2 cellular contexts compared by ENCODE assay signal in the genomic region with DNA sequence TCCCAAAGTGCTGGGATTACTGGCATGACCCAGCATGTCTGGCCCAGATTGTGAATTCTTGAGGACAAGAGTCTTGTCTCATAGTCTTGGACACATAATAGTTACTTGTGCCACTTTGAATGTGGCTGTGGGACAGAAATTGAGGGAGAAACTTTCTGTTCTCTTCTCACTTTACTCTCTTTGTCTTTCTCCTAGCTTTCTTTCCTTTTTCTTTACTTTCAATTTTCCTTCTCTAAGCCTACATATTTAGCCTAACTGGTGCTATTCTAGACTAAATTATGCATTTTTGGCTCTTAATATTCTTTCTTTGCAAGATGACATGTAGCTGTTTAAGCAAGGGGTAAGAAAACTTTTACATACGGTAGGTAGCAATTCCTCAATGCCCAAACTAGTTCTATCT.
A peak's percentile ranks its signal among the peaks of the same experiment; 100 is the strongest.
TF ChIP-seq lines count a peak whose summit lies in the region.

No MANE protein-coding gene starts in this region.

TF ChIP-seq in HEK293, 187 proteins besides CTCF, POLR2A, EP300 and RAD21:
- TF ChIP-seq ZNF791 (tag by site-specific recombination; IDR thresholded peaks at IDR 0.05) (no peak), PRDM1 (tag by site-specific recombination; IDR thresholded peaks at IDR 0.05) (peak; percentile 99)

TF ChIP-seq in H1, 55 proteins besides CTCF, POLR2A, EP300 and RAD21:
- TF ChIP-seq JUND (IDR thresholded peaks at IDR 0.05; ENCODE audit: low read length) = no peak
- no peak for TF ChIP-seq TBP (IDR thresholded peaks at IDR 0.05; ENCODE audit: low read depth, low read length)
- TF ChIP-seq, protein P1, sequence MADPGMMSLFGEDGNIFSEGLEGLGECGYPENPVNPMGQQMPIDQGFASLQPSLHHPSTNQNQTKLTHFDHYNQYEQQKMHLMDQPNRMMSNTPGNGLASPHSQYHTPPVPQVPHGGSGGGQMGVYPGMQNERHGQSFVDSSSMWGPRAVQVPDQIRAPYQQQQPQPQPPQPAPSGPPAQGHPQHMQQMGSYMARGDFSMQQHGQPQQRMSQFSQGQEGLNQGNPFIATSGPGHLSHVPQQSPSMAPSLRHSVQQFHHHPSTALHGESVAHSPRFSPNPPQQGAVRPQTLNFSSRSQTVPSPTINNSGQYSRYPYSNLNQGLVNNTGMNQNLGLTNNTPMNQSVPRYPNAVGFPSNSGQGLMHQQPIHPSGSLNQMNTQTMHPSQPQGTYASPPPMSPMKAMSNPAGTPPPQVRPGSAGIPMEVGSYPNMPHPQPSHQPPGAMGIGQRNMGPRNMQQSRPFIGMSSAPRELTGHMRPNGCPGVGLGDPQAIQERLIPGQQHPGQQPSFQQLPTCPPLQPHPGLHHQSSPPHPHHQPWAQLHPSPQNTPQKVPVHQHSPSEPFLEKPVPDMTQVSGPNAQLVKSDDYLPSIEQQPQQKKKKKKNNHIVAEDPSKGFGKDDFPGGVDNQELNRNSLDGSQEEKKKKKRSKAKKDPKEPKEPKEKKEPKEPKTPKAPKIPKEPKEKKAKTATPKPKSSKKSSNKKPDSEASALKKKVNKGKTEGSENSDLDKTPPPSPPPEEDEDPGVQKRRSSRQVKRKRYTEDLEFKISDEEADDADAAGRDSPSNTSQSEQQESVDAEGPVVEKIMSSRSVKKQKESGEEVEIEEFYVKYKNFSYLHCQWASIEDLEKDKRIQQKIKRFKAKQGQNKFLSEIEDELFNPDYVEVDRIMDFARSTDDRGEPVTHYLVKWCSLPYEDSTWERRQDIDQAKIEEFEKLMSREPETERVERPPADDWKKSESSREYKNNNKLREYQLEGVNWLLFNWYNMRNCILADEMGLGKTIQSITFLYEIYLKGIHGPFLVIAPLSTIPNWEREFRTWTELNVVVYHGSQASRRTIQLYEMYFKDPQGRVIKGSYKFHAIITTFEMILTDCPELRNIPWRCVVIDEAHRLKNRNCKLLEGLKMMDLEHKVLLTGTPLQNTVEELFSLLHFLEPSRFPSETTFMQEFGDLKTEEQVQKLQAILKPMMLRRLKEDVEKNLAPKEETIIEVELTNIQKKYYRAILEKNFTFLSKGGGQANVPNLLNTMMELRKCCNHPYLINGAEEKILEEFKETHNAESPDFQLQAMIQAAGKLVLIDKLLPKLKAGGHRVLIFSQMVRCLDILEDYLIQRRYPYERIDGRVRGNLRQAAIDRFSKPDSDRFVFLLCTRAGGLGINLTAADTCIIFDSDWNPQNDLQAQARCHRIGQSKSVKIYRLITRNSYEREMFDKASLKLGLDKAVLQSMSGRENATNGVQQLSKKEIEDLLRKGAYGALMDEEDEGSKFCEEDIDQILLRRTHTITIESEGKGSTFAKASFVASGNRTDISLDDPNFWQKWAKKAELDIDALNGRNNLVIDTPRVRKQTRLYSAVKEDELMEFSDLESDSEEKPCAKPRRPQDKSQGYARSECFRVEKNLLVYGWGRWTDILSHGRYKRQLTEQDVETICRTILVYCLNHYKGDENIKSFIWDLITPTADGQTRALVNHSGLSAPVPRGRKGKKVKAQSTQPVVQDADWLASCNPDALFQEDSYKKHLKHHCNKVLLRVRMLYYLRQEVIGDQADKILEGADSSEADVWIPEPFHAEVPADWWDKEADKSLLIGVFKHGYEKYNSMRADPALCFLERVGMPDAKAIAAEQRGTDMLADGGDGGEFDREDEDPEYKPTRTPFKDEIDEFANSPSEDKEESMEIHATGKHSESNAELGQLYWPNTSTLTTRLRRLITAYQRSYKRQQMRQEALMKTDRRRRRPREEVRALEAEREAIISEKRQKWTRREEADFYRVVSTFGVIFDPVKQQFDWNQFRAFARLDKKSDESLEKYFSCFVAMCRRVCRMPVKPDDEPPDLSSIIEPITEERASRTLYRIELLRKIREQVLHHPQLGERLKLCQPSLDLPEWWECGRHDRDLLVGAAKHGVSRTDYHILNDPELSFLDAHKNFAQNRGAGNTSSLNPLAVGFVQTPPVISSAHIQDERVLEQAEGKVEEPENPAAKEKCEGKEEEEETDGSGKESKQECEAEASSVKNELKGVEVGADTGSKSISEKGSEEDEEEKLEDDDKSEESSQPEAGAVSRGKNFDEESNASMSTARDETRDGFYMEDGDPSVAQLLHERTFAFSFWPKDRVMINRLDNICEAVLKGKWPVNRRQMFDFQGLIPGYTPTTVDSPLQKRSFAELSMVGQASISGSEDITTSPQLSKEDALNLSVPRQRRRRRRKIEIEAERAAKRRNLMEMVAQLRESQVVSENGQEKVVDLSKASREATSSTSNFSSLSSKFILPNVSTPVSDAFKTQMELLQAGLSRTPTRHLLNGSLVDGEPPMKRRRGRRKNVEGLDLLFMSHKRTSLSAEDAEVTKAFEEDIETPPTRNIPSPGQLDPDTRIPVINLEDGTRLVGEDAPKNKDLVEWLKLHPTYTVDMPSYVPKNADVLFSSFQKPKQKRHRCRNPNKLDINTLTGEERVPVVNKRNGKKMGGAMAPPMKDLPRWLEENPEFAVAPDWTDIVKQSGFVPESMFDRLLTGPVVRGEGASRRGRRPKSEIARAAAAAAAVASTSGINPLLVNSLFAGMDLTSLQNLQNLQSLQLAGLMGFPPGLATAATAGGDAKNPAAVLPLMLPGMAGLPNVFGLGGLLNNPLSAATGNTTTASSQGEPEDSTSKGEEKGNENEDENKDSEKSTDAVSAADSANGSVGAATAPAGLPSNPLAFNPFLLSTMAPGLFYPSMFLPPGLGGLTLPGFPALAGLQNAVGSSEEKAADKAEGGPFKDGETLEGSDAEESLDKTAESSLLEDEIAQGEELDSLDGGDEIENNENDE (IDR thresholded peaks at IDR 0.05; ENCODE audit: insufficient replicate concordance, low read length) = no peak
- TF ChIP-seq GABPA (IDR thresholded peaks at IDR 0.05; ENCODE audit: borderline replicate concordance, insufficient read depth, low read length) = no peak
- TF ChIP-seq EGR1 (IDR thresholded peaks at IDR 0.05; ENCODE audit: borderline replicate concordance, low read depth, low read length) = no peak
- TF ChIP-seq, protein P2, sequence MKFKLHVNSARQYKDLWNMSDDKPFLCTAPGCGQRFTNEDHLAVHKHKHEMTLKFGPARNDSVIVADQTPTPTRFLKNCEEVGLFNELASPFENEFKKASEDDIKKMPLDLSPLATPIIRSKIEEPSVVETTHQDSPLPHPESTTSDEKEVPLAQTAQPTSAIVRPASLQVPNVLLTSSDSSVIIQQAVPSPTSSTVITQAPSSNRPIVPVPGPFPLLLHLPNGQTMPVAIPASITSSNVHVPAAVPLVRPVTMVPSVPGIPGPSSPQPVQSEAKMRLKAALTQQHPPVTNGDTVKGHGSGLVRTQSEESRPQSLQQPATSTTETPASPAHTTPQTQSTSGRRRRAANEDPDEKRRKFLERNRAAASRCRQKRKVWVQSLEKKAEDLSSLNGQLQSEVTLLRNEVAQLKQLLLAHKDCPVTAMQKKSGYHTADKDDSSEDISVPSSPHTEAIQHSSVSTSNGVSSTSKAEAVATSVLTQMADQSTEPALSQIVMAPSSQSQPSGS (IDR thresholded peaks at IDR 0.05; ENCODE audit: low read length) = no peak
- no peak for TF ChIP-seq SIRT6 (IDR thresholded peaks at IDR 0.05; ENCODE audit: low read length)
- TF ChIP-seq RNF2 (IDR thresholded peaks at IDR 0.05; ENCODE audit: borderline replicate concordance, low read depth, low read length, missing control alignments, poor library complexity, severe bottlenecking) = no peak
- TF ChIP-seq CHD2 (IDR thresholded peaks at IDR 0.05; ENCODE audit: low read length) = no peak
- TF ChIP-seq TCF12 (IDR thresholded peaks at IDR 0.05; ENCODE audit: low read depth, low read length) = no peak
